In genomic region chr13:91539458-91540156, GRCh38 we compare ENCODE assay signal across 18 cellular contexts.
"Had no signal": no experiment of that assay in that cellular context is flagged by ENCODE, and none has a peak within 500 bp of the region (broad histone marks: within the 10 kb centered on the region; RNA-seq: fewer than 3 reads in every experiment).

No MANE protein-coding gene starts in this region.

- H3K4me3 Mint-ChIP-seq: activated CD4-positive, alpha-beta T cell treated with anti-CD3 and anti-CD28 coated beads for 36 hours; activated CD8-positive, alpha-beta T cell treated with anti-CD3 and anti-CD28 coated beads for 36 hours; activated naive CD4-positive, alpha-beta T cell treated with anti-CD3 and anti-CD28 coated beads for 36 hours; activated T-helper 1 cell treated with anti-CD3 and anti-CD28 coated beads, Interleukin-12 subunit alpha, Interleukin-12 subunit beta, Interleukin-2, Interleukin-4 antibody, amounts not matched to agents 30 ng/mL and 10 ng/mL and 1 ng/mL, durations not matched to agents 14 hours and 24 hours and 36 hours; natural killer cell treated with Interleukin-12 subunit alpha and Interleukin-12 subunit beta and Interleukin-15 and Interleukin-18, amount 100 ng/mL, for 72 hours; T-cell had no signal

- H3K4me1 Mint-ChIP-seq: activated CD4-positive, alpha-beta T cell treated with anti-CD3 and anti-CD28 coated beads for 36 hours; T-cell had no signal

- H3K27ac ChIP-seq: coronary artery, heart right ventricle, ovary, thyroid gland, uterus, WERI-Rb-1 had no signal

- H3K4me1 ChIP-seq: heart right ventricle, thyroid gland, uterus had no signal

- ATAC-seq: activated CD4-positive, alpha-beta T cell treated with anti-CD3 and anti-CD28 coated beads for 36 hours; activated CD8-positive, alpha-beta T cell treated with anti-CD3 and anti-CD28 coated beads for 36 hours; heart right ventricle; natural killer cell treated with Interleukin-12 subunit alpha and Interleukin-12 subunit beta and Interleukin-15 and Interleukin-18, amount 100 ng/mL, for 72 hours; T-cell had no signal

- H3K4me3 ChIP-seq: coronary artery, heart right ventricle, ovary, thyroid gland, uterus had no signal

- H3K9me3 Mint-ChIP-seq: activated CD8-positive, alpha-beta T cell treated with anti-CD3 and anti-CD28 coated beads for 36 hours; activated naive CD4-positive, alpha-beta T cell treated with anti-CD3 and anti-CD28 coated beads for 36 hours; activated T-helper 1 cell treated with anti-CD3 and anti-CD28 coated beads, Interleukin-12 subunit alpha, Interleukin-12 subunit beta, Interleukin-2, Interleukin-4 antibody, amounts not matched to agents 30 ng/mL and 10 ng/mL and 1 ng/mL, durations not matched to agents 14 hours and 24 hours and 36 hours; T-cell had no signal

- H3K36me3 Mint-ChIP-seq: natural killer cell treated with Interleukin-12 subunit alpha and Interleukin-12 subunit beta and Interleukin-15 and Interleukin-18, amount 100 ng/mL, for 72 hours; T-cell had no signal

- H3K36me3 ChIP-seq: heart right ventricle, ovary, thyroid gland, uterus, WERI-Rb-1 had no signal

- H3K27ac Mint-ChIP-seq: activated CD4-positive, alpha-beta T cell treated with anti-CD3 and anti-CD28 coated beads for 36 hours; activated CD8-positive, alpha-beta T cell treated with anti-CD3 and anti-CD28 coated beads for 36 hours; activated naive CD4-positive, alpha-beta T cell treated with anti-CD3 and anti-CD28 coated beads for 36 hours; activated T-helper 1 cell treated with anti-CD3 and anti-CD28 coated beads, Interleukin-12 subunit alpha, Interleukin-12 subunit beta, Interleukin-2, Interleukin-4 antibody, amounts not matched to agents 30 ng/mL and 10 ng/mL and 1 ng/mL, durations not matched to agents 14 hours and 24 hours and 36 hours; natural killer cell treated with Interleukin-12 subunit alpha and Interleukin-12 subunit beta and Interleukin-15 and Interleukin-18, amount 100 ng/mL, for 72 hours; T-cell had no signal

- DNase-seq: activated CD4-positive, alpha-beta T cell treated with anti-CD3 and anti-CD28 coated beads for 36 hours; activated CD8-positive, alpha-beta memory T cell treated with anti-CD3 and anti-CD28 coated beads, Interleukin-2, amount 50 U/mL, for 4 hours; activated CD8-positive, alpha-beta T cell treated with anti-CD3 and anti-CD28 coated beads for 36 hours; activated naive CD4-positive, alpha-beta T cell treated with anti-CD3 and anti-CD28 coated beads for 36 hours; effector CD4-positive, alpha-beta T cell; foreskin melanocyte; heart right ventricle; ovary; stimulated activated CD4-positive, alpha-beta T cell treated with anti-CD3 and anti-CD28 coated beads, Interleukin-15, amount 100 ng/mL, for 24 hours; stimulated activated CD4-positive, alpha-beta T cell treated with anti-CD3 and anti-CD28 coated beads, Interleukin-4, amount 100 ng/mL, for 24 hours; T-cell; T1000; thyroid gland; uterus; WERI-Rb-1 had no signal

- H3K9me3 ChIP-seq: heart right ventricle, ovary, thyroid gland, uterus had no signal

- H3K27me3 ChIP-seq: heart right ventricle, ovary, thyroid gland, uterus had no signal

- H3K27me3 Mint-ChIP-seq: activated CD8-positive, alpha-beta T cell treated with anti-CD3 and anti-CD28 coated beads for 36 hours; natural killer cell treated with Interleukin-12 subunit alpha and Interleukin-12 subunit beta and Interleukin-15 and Interleukin-18, amount 100 ng/mL, for 72 hours; T-cell had no signal
